ENCODE assay signal across 2 cellular contexts in the genomic region with DNA sequence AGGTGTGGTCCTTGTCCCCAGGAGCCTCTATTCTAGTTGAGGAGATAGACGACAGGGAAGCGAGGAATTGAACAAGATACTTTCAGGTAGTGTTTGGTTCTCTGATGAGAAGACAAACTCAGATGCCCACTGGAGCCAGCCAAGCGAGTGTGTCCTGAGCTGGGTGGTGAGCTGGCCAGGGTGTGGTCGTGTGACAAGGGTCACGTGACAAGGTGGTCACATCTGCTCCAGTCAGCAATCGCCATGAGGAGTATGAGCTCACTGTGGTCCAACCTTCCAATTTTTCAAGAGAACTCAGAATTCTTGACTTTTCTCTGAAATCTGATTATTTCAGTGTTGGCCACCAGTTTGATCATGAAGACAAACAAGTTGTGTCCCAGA.
TF ChIP-seq lines count a peak whose summit lies in the region.

No MANE protein-coding gene starts in this region.

TF ChIP-seq in IMR-90, 13 proteins besides CTCF, POLR2A, EP300 and RAD21:
- TF ChIP-seq RCOR1 (IDR thresholded peaks at IDR 0.05; ENCODE audit: insufficient replicate concordance, low read length) = no peak
- no peak for TF ChIP-seq SMC3 (IDR thresholded peaks at IDR 0.05; ENCODE audit: low read depth, low read length)
- TF ChIP-seq MAFK (IDR thresholded peaks at IDR 0.05; ENCODE audit: low read depth, low read length) = no peak
- TF ChIP-seq FOS (IDR thresholded peaks at IDR 0.05; ENCODE audit: low read depth, low read length) = no peak
- TF ChIP-seq, protein P1, sequence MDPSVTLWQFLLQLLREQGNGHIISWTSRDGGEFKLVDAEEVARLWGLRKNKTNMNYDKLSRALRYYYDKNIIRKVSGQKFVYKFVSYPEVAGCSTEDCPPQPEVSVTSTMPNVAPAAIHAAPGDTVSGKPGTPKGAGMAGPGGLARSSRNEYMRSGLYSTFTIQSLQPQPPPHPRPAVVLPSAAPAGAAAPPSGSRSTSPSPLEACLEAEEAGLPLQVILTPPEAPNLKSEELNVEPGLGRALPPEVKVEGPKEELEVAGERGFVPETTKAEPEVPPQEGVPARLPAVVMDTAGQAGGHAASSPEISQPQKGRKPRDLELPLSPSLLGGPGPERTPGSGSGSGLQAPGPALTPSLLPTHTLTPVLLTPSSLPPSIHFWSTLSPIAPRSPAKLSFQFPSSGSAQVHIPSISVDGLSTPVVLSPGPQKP (IDR thresholded peaks at IDR 0.05; ENCODE audit: borderline replicate concordance, low read depth, low read length) = no peak
- no peak for TF ChIP-seq MAZ (IDR thresholded peaks at IDR 0.05; ENCODE audit: borderline replicate concordance, low read depth, low read length)
- no peak for TF ChIP-seq BHLHE40 (IDR thresholded peaks at IDR 0.05; ENCODE audit: low read depth, low read length)
- TF ChIP-seq NFE2L2 (IDR thresholded peaks at IDR 0.05; ENCODE audit: low read depth, low read length) = no peak
- TF ChIP-seq CHD1 (IDR thresholded peaks at IDR 0.05; ENCODE audit: low read depth, low read length) = no peak
- TF ChIP-seq MXI1 (IDR thresholded peaks at IDR 0.05; ENCODE audit: borderline replicate concordance, low read depth, low read length) = no peak
- TF ChIP-seq, protein P2, sequence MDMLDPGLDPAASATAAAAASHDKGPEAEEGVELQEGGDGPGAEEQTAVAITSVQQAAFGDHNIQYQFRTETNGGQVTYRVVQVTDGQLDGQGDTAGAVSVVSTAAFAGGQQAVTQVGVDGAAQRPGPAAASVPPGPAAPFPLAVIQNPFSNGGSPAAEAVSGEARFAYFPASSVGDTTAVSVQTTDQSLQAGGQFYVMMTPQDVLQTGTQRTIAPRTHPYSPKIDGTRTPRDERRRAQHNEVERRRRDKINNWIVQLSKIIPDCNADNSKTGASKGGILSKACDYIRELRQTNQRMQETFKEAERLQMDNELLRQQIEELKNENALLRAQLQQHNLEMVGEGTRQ (IDR thresholded peaks at IDR 0.05; ENCODE audit: low read depth, low read length) = no peak
- TF ChIP-seq CEBPB (IDR thresholded peaks at IDR 0.05; ENCODE audit: low read depth, low read length) = no peak

TF ChIP-seq in H1, 55 proteins besides CTCF, POLR2A, EP300 and RAD21:
- TF ChIP-seq CBX8 (IDR thresholded peaks at IDR 0.05; ENCODE audit: borderline replicate concordance, low read depth, low read length) = no peak
- no peak for TF ChIP-seq HDAC2 (IDR thresholded peaks at IDR 0.05; ENCODE audit: borderline replicate concordance in 1 of 2, low read depth in 2 of 2, low read length in 2 of 2)
